In the genomic region with DNA sequence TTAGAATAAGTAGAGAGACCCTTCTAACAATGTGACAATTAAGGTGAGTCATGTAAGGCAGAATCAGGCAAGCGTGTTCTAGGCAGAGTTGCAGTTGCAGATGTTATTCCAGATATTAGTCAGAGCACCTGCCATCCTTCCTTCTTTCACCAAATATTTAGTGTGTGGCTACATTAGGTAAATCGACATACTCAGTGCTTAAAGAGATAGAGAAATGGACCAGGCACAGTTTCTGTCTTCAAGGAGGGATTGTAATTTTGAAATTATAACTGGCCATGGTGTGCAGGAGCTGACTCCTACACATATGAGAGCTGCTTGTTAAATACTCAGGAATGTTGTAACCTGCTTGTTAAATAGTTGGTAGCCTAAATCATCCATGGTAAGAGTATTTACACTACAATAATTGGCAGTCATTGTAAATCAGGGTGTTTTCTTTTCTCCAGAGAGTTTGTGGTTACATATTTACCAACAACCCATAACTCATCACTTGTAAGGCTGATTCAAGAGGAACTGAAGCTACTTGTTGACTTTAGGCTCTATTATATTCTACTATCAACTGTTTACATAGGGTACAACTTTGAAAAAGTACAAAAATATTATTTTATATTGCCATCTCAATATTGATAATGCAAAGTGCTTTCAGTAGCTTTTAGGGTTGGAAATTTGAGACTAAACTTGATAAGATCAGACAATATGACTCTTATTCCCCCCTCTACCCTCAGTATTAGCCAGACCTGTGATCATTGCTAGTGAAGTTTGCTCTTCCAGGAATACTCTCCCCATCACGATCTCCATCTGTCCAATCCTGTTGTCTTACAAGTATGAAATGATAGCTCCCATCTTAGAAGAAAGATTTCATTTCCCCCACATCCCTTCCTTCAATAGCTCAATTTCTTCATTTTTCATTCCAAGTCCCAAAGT, we compare ENCODE assay signal across 11 cellular contexts.
A peak's percentile ranks its signal among the peaks of the same experiment; 100 is the strongest.
DNase-seq lines count a peak whose midpoint lies in the region; ATAC-seq, FAIRE-seq and TF ChIP-seq lines count a peak whose summit lies in the region.
"Had no signal": no experiment of that assay in that cellular context is flagged by ENCODE, and none has a peak within 500 bp of the region (broad histone marks: within the 10 kb centered on the region; RNA-seq: fewer than 3 reads in every experiment).

No MANE protein-coding gene starts in this region.

- ATAC-seq in GM21619 (IDR thresholded peaks at IDR 0.05; ENCODE audit: unreplicated experiment) (peak; percentile 90), HG03442 (IDR thresholded peaks at IDR 0.05; ENCODE audit: unreplicated experiment) (peak; percentile 97), right cardiac atrium (no peak)

- H3K4me3 ChIP-seq in foreskin fibroblast (ENCODE audit: low read depth in 1 of 2, low read length in 2 of 2) = no peak overlapping the region
- no peak overlapping the region for H3K4me3 ChIP-seq in right cardiac atrium (ENCODE audit: low read length)

- H3K27me3 ChIP-seq in right cardiac atrium (ENCODE audit: control insufficient read depth, insufficient read depth) = no peaks in the 10 kb centered on the region
- H3K27me3 ChIP-seq: neutrophil had no signal

- DNase-seq in GM18507 (ENCODE audit: extremely low spot score, insufficient read length, low read depth) (peak; percentile 46), foreskin fibroblast (peak; percentile 29 to 31), right cardiac atrium (no peak), Ammon's horn (ENCODE audit: low spot score) (no peak), NCI-H146 (lab: John Stamatoyannopoulos, UW) (no peak)
- DNase-seq in effector CD4-positive, alpha-beta T cell = no peak
- DNase-seq: activated CD8-positive, alpha-beta memory T cell treated with anti-CD3 and anti-CD28 coated beads, Interleukin-2, amount 50 U/mL, for 48 hours; GOT3 had no signal

- peak; percentile 98 for FAIRE-seq in GM18507 (lab: Jason Lieb, UNC)

- intact Hi-C loops in right cardiac atrium (cut with DNase I) = no loop called here

- H3K4me1 ChIP-seq in right cardiac atrium (ENCODE audit: control insufficient read depth, insufficient read depth, low read length) = no peaks in the 10 kb centered on the region

- no peaks in the 10 kb centered on the region for H3K9me3 ChIP-seq in right cardiac atrium (ENCODE audit: control insufficient read depth, low read length)
- H3K9me3 ChIP-seq: neutrophil had no signal

- 81% methylated on average over 3 of the region's 3 CpGs for WGBS in right cardiac atrium

- H3K27ac ChIP-seq in right cardiac atrium (ENCODE audit: low read length) = no peak overlapping the region
- H3K27ac ChIP-seq: neutrophil had no signal

- no peak for TF ChIP-seq CTCF in foreskin fibroblast (IDR thresholded peaks at IDR 0.05; ENCODE audit: low read depth, low read length)

Comparison
In these comparisons a context has a peak if more than half of its experiments do, and no peak if none do; other contexts are left out.
1. DNase-seq: peak in GM18507 (single experiment) and foreskin fibroblast (2 of 2); none in right cardiac atrium (0 of 3), Ammon's horn (single experiment), NCI-H146 (single experiment) and effector CD4-positive, alpha-beta T cell (single experiment).
2. ATAC-seq: peak in GM21619 (single experiment) and HG03442 (single experiment); none in right cardiac atrium (0 of 2).